In genomic region chr13:113022391-113023216, GRCh38 we compare ENCODE assay signal across 1 cellular context.
TF ChIP-seq lines count a peak whose summit lies in the region.

No MANE protein-coding gene starts in this region.

TF ChIP-seq in HepG2, 621 proteins besides CTCF, POLR2A, EP300 and RAD21 (continued from another document and continues in another):
- TF ChIP-seq PBX3 (CRISPR knock-in tag; IDR thresholded peaks at IDR 0.05; ENCODE audit: borderline replicate concordance) (no peak), ZNF350 (CRISPR knock-in tag; IDR thresholded peaks at IDR 0.05; ENCODE audit: borderline replicate concordance, low read depth) (peak; percentile 51; the same call in 1 of the 2 replicates), ZNF619 (CRISPR knock-in tag; IDR thresholded peaks at IDR 0.05) (no peak), ATM (IDR thresholded peaks at IDR 0.05; ENCODE audit: borderline replicate concordance) (no peak), FLYWCH1 (CRISPR knock-in tag; IDR thresholded peaks at IDR 0.05) (no peak), ZBTB49 (CRISPR knock-in tag; IDR thresholded peaks at IDR 0.05; ENCODE audit: borderline replicate concordance) (no peak), ZNF24 (IDR thresholded peaks at IDR 0.05) (no peak), GFI1 (CRISPR knock-in tag; IDR thresholded peaks at IDR 0.05; ENCODE audit: borderline replicate concordance) (peak; percentile 66; the same call in 1 of the 2 replicates), SMYD3 (CRISPR knock-in tag; IDR thresholded peaks at IDR 0.05) (0 out of 2 replicates have a peak, but pooled peaks have one; percentile 36), RARA (CRISPR knock-in tag; IDR thresholded peaks at IDR 0.05) (peak; percentile 92), TCF7 (IDR thresholded peaks at IDR 0.05; ENCODE audit: low read depth) (peak; percentile 95), ZNF20 (CRISPR knock-in tag; IDR thresholded peaks at IDR 0.05) (peak; percentile 62; the same call in 1 of the 2 replicates), MEF2D (CRISPR knock-in tag; IDR thresholded peaks at IDR 0.05) (0 out of 2 replicates have a peak, but pooled peaks have one; percentile 54), HDAC6 (IDR thresholded peaks at IDR 0.05; ENCODE audit: low read depth, low read length) (no peak), ELF3 (CRISPR knock-in tag; IDR thresholded peaks at IDR 0.05) (peak; percentile 89), CERS6 (CRISPR knock-in tag; IDR thresholded peaks at IDR 0.05) (no peak), RCOR2 (CRISPR knock-in tag; IDR thresholded peaks at IDR 0.05) (peak; percentile 74), CHD2 (IDR thresholded peaks at IDR 0.05; ENCODE audit: low read depth, low read length) (no peak), JUN (CRISPR knock-in tag; IDR thresholded peaks at IDR 0.05) (0 out of 2 replicates have a peak, but pooled peaks have one; percentile 30), AGO2 (optimal IDR thresholded peaks at IDR 0.05; ENCODE audit: low read depth, low read length) (peak; percentile 30), SAP130 (CRISPR knock-in tag; IDR thresholded peaks at IDR 0.05; ENCODE audit: low read depth) (peak; percentile 89), TEAD3 (CRISPR knock-in tag; optimal IDR thresholded peaks at IDR 0.05; ENCODE audit: borderline replicate concordance) (peak; percentile 89), CSRNP2 (CRISPR knock-in tag; conservative IDR thresholded peaks at IDR 0.05; ENCODE audit: low read depth) (no peak), ZBTB20 (CRISPR knock-in tag; IDR thresholded peaks at IDR 0.05; ENCODE audit: borderline replicate concordance, low read depth) (peak; percentile 71; the same call in 1 of the 2 replicates), ZNF281 (CRISPR knock-in tag; IDR thresholded peaks at IDR 0.05; ENCODE audit: borderline replicate concordance) (peak; percentile 57; the same call in 1 of the 2 replicates), ZBTB10 (CRISPR knock-in tag; IDR thresholded peaks at IDR 0.05; ENCODE audit: borderline replicate concordance) (no peak), NFATC3 (CRISPR knock-in tag; IDR thresholded peaks at IDR 0.05) (no peak), ASH2L (IDR thresholded peaks at IDR 0.05; ENCODE audit: insufficient read length, low read depth, low read length) (peak; percentile 39), ZNF614 (CRISPR knock-in tag; IDR thresholded peaks at IDR 0.05; ENCODE audit: borderline replicate concordance) (peak; percentile 75; the same call in 1 of the 2 replicates), ZNF432 (CRISPR knock-in tag; IDR thresholded peaks at IDR 0.05; ENCODE audit: borderline replicate concordance) (no peak), ZNF749 (CRISPR knock-in tag; IDR thresholded peaks at IDR 0.05; ENCODE audit: borderline replicate concordance) (no peak), MAX (IDR thresholded peaks at IDR 0.05) (peak; percentile 87), ZSCAN29 (CRISPR knock-in tag; conservative IDR thresholded peaks at IDR 0.05) (0 out of 2 replicates have a peak, but pooled peaks have one; percentile 35), SIN3A (IDR thresholded peaks at IDR 0.05; ENCODE audit: borderline replicate concordance, low read depth, low read length) (0 out of 2 replicates have a peak, but pooled peaks have one; percentile 42), AFF4 (CRISPR knock-in tag; IDR thresholded peaks at IDR 0.05) (no peak), AHR (CRISPR knock-in tag; IDR thresholded peaks at IDR 0.05) (no peak; the same call in 1 of the 2 replicates), ZNF232 (CRISPR knock-in tag; IDR thresholded peaks at IDR 0.05; ENCODE audit: borderline replicate concordance) (peak; percentile 71; the same call in 1 of the 2 replicates), NFAT5 (CRISPR knock-in tag; IDR thresholded peaks at IDR 0.05) (no peak), ZNF709 (CRISPR knock-in tag; IDR thresholded peaks at IDR 0.05) (no peak)
